ENCODE assay signal across 1 cellular context in the genomic region with DNA sequence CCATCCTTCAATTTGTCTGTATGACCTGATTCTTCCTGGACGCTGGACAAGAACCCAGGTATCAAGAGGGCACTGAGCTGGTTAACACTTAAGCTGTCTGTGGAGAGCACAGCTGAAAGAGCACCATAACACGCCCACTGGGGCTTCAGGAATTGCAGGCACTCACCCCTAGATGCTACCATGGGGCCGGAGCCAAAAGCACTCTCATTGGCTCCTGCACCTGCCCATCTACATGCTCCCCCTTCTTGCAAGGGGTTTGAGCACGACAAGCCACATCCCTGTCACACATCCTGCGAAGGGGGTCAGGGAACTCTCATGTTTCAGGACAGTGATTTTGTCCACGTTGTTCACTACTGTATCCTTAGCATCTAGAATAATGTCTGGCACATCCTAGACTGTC.
TF ChIP-seq lines count a peak whose summit lies in the region.

No MANE protein-coding gene starts in this region.

TF ChIP-seq in HepG2, 621 proteins besides CTCF, POLR2A, EP300 and RAD21:
- TF ChIP-seq NFYC (CRISPR knock-in tag; IDR thresholded peaks at IDR 0.05): peak; percentile 35; the same call in 1 of the 2 replicates
- TF ChIP-seq, protein P1, sequence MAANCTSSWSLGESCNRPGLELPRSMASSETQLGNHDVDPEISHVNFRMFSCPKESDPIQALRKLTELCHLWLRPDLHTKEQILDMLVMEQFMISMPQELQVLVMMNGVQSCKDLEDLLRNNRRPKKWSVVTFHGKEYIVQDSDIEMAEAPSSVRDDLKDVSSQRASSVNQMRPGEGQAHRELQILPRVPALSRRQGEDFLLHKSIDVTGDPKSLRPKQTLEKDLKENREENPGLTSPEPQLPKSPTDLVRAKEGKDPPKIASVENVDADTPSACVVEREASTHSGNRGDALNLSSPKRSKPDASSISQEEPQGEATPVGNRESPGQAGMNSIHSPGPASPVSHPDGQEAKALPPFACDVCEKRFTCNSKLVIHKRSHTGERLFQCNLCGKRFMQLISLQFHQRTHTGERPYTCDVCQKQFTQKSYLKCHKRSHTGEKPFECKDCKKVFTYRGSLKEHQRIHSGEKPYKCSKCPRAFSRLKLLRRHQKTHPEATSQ (CRISPR knock-in tag; IDR thresholded peaks at IDR 0.05; ENCODE audit: borderline replicate concordance): no peak
- TF ChIP-seq ZNF446 (CRISPR knock-in tag; IDR thresholded peaks at IDR 0.05): no peak
- peak; percentile 36; the same call in 1 of the 2 replicates for TF ChIP-seq NFYB (CRISPR knock-in tag; IDR thresholded peaks at IDR 0.05)
- TF ChIP-seq, protein P2, sequence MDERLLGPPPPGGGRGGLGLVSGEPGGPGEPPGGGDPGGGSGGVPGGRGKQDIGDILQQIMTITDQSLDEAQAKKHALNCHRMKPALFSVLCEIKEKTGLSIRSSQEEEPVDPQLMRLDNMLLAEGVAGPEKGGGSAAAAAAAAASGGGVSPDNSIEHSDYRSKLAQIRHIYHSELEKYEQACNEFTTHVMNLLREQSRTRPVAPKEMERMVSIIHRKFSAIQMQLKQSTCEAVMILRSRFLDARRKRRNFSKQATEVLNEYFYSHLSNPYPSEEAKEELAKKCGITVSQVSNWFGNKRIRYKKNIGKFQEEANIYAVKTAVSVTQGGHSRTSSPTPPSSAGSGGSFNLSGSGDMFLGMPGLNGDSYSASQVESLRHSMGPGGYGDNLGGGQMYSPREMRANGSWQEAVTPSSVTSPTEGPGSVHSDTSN (CRISPR knock-in tag; IDR thresholded peaks at IDR 0.05): peak; percentile 54; the same call in 1 of the 2 replicates
- no peak for TF ChIP-seq TRIM22 (IDR thresholded peaks at IDR 0.05)
- no peak for TF ChIP-seq BORCS8-MEF2B (CRISPR knock-in tag; IDR thresholded peaks at IDR 0.05)
- TF ChIP-seq TARDBP (CRISPR knock-in tag; IDR thresholded peaks at IDR 0.05): no peak
- TF ChIP-seq ZNF276 (CRISPR knock-in tag; IDR thresholded peaks at IDR 0.05; ENCODE audit: low read depth): no peak
- no peak for TF ChIP-seq DPF2 (CRISPR knock-in tag; IDR thresholded peaks at IDR 0.05; ENCODE audit: borderline replicate concordance, low read depth)
- TF ChIP-seq HOXA9 (CRISPR knock-in tag; IDR thresholded peaks at IDR 0.05; ENCODE audit: borderline replicate concordance): no peak
TF ChIP-seq in HepG2: peak in this region for 3.
